ENCODE assay signal across 24 cellular contexts in the genomic region with DNA sequence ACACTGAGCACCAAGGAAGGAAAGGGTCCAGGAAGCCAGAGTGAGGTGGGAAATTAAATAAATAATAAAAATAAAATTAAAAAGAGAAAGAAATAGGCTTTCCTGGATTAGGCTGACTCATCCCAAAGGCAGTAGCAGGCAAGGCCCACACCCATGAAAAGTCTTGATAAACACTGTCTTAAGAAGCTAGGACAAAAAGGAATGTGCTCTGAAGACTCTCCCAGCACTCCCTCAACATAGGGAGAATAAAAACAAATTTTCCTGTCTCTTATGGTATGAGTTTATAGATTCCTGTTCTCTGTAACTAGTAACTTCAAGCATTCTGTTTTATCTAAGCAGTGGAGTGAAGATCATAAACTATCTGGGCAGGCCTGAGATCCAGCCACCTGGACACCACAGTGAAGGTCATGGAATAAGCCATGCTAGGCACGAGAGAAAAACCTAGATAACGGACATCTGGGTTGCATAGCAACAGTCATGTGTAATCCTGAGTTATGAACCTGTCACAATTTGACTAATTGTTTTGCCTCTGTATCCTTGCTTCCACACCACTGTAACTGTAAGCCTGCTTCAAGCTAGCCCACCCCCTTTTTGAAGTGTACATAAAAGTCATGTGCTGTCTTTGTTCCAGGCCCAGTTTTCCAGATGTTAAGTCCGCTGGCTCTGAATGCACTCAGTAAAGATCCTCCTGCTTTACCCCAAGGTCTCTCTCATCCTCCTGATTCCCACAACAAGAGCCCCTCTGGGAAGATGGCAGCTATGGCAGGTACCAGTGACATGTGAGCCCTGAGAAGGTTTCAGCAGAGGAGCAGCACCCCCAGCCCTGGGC.
A peak's percentile ranks its signal among the peaks of the same experiment; 100 is the strongest.
DNase-seq lines count a peak whose midpoint lies in the region; ATAC-seq and TF ChIP-seq lines count a peak whose summit lies in the region.
"Had no signal": no experiment of that assay in that cellular context is flagged by ENCODE, and none has a peak within 500 bp of the region (broad histone marks: within the 10 kb centered on the region; RNA-seq: fewer than 3 reads in every experiment).

No MANE protein-coding gene starts in this region.

- H3K27me3 Mint-ChIP-seq in activated T-cell treated with anti-CD3 and anti-CD28 coated beads, Interleukin-2, amount 50 U/mL, for 24 hours, result peaks cover 7% of the 10 kb centered on the region
- H3K27me3 Mint-ChIP-seq in progenitor cell of endocrine pancreas, result no peaks in the 10 kb centered on the region

- H3K36me3 ChIP-seq in stomach (no peaks in the 10 kb centered on the region), SK-N-SH (replicated peaks in 1 of 2; ENCODE audit: control insufficient read depth in 1 of 2, insufficient read depth in 2 of 2, low read length in 1 of 2) (no peaks in the 10 kb centered on the region)
- H3K36me3 ChIP-seq: esophagus muscularis mucosa, spleen, upper lobe of left lung had no signal

- peak; percentile 7 for DNase-seq in activated T-cell treated with anti-CD3 and anti-CD28 coated beads, Interleukin-2, amount 50 U/mL, for 24 hours
- DNase-seq in activated T-cell treated with anti-CD3 and anti-CD28 coated beads for 4 hours (no peak), RWPE1 (ENCODE audit: low spot score) (no peak), stomach (peak; percentile 18), GM10248 (ENCODE audit: extremely low spot score) (no peak), progenitor cell of endocrine pancreas (ENCODE audit: low spot score, unreplicated experiment) (no peak), SK-N-SH (no peak)
- DNase-seq: activated B cell treated with CpG ODN at 0.5 μM for 24 hours; activated naive CD4-positive, alpha-beta T cell treated with Interleukin-2 at 50 U/mL for 16 hours; activated T-cell treated with anti-CD3 and anti-CD28 coated beads, Interleukin-2, amount 50 U/mL, for 1 hour; caudate nucleus; DMS79; kidney glomerular epithelial cell; NCI-H1417 treated with DMSO at 0.1 percent for 48 hours; NCI-H524 treated with DMSO at 0.1 percent for 48 hours; nucleus accumbens; stimulated activated CD4-positive, alpha-beta T cell treated with anti-CD3 and anti-CD28 coated beads, Interleukin-4, amount 100 ng/mL, for 4 hours had no signal

- no peaks in the 10 kb centered on the region for H4K20me1 ChIP-seq in SK-N-SH (ENCODE audit: insufficient read depth)

- H3K9me3 Mint-ChIP-seq in activated T-cell treated with anti-CD3 and anti-CD28 coated beads, Interleukin-2, amount 50 U/mL, for 24 hours, result peaks cover 15% of the 10 kb centered on the region
- peaks cover 14% of the 10 kb centered on the region for H3K9me3 Mint-ChIP-seq in progenitor cell of endocrine pancreas (ENCODE audit: low read depth)

- POLR2A ChIA-PET in RWPE1 (lab: Yijun Ruan, JAX; ENCODE audit: low non-redundant PET), result no interaction called here
- POLR2A ChIA-PET in GM10248 (lab: Yijun Ruan, JAX), result no interaction called here
- POLR2A ChIA-PET in SK-N-SH (lab: Yijun Ruan, JAX), result no interaction called here

- H3K4me3 ChIP-seq in stomach, result no peak overlapping the region
- no peak overlapping the region for H3K4me3 ChIP-seq in SK-N-SH (ENCODE audit: low read depth in 2 of 2, low read length in 1 of 2)
- H3K4me3 ChIP-seq: esophagus muscularis mucosa, spleen, upper lobe of left lung had no signal

- H3K36me3 Mint-ChIP-seq in activated T-cell treated with anti-CD3 and anti-CD28 coated beads, Interleukin-2, amount 50 U/mL, for 24 hours (ENCODE audit: low read depth), result peaks cover 12% of the 10 kb centered on the region
- peaks cover 2% of the 10 kb centered on the region for H3K36me3 Mint-ChIP-seq in progenitor cell of endocrine pancreas (ENCODE audit: insufficient read depth)

- H3K9me2 ChIP-seq in SK-N-SH, result no peaks in the 10 kb centered on the region

- no peak overlapping the region for H3K4me3 Mint-ChIP-seq in activated T-cell treated with anti-CD3 and anti-CD28 coated beads, Interleukin-2, amount 50 U/mL, for 24 hours
- H3K4me3 Mint-ChIP-seq in progenitor cell of endocrine pancreas (ENCODE audit: low read depth), result no peak overlapping the region
- H3K4me3 Mint-ChIP-seq: activated B cell treated with CpG ODN at 0.5 μM for 24 hours; activated CD8-positive, alpha-beta T cell treated with anti-CD3 and anti-CD28 coated beads, Interleukin-2, amount 10 ng/mL, durations not matched to agents 7 days and 5 days; memory B cell had no signal

- H3K4me1 ChIP-seq in stomach (peaks cover 0 to 3% (median 0%) of the 10 kb centered on the region in 4 donors), SK-N-SH (ENCODE audit: control insufficient read depth in 1 of 2, insufficient read depth in 2 of 2, low read depth in 1 of 2, low read length in 1 of 2) (no peaks in the 10 kb centered on the region; a peak in 1 of 4 replicates)

- H3K27ac ChIP-seq in RWPE1, result peak overlapping the region; percentile 72
- H3K27ac ChIP-seq in stomach, result no peak overlapping the region
- no peak overlapping the region for H3K27ac ChIP-seq in SK-N-SH (ENCODE audit: low read depth in 2 of 2, low read length in 1 of 2)
- H3K27ac ChIP-seq: esophagus muscularis mucosa, HL-60, spleen, upper lobe of left lung had no signal

- H3K27me3 ChIP-seq in stomach (no peaks in the 10 kb centered on the region), SK-N-SH (ENCODE audit: insufficient read depth) (no peaks in the 10 kb centered on the region)
- H3K27me3 ChIP-seq: esophagus muscularis mucosa, spleen, upper lobe of left lung had no signal

- no peak overlapping the region for H3K9ac ChIP-seq in SK-N-SH

- H2AFZ ChIP-seq in SK-N-SH (ENCODE audit: low read depth), result no peak overlapping the region

- CTCF ChIA-PET in RWPE1 (lab: Yijun Ruan, JAX) (no interaction called here), GM10248 (lab: Yijun Ruan, JAX) (no interaction called here), SK-N-SH (lab: Yijun Ruan, JAX) (interaction anchor here (1.2 kb wide), 1 partner anchor 17 kb away, joined by 3 read pairs; no protein-coding TSS in a partner anchor)

- H3K9me3 ChIP-seq in stomach (peaks cover 18 to 35% (median 29%) of the 10 kb centered on the region in 4 donors), SK-N-SH (no peaks in the 10 kb centered on the region)

- no peaks in the 10 kb centered on the region for H3K4me1 Mint-ChIP-seq in activated T-cell treated with anti-CD3 and anti-CD28 coated beads, Interleukin-2, amount 50 U/mL, for 24 hours (ENCODE audit: low read depth)
- H3K4me1 Mint-ChIP-seq in progenitor cell of endocrine pancreas (ENCODE audit: low read depth), result no peaks in the 10 kb centered on the region
- H3K4me1 Mint-ChIP-seq: activated B cell treated with CpG ODN at 0.5 μM for 24 hours, memory B cell had no signal

- no peak for TF ChIP-seq RAD21 in SK-N-SH (IDR thresholded peaks at IDR 0.05; ENCODE audit: low read length)

- H3K27ac Mint-ChIP-seq in activated T-cell treated with anti-CD3 and anti-CD28 coated beads, Interleukin-2, amount 50 U/mL, for 24 hours, result no peak overlapping the region
- no peak overlapping the region for H3K27ac Mint-ChIP-seq in progenitor cell of endocrine pancreas
- H3K27ac Mint-ChIP-seq: activated B cell treated with CpG ODN at 0.5 μM for 24 hours; activated CD8-positive, alpha-beta T cell treated with anti-CD3 and anti-CD28 coated beads, Interleukin-2, amount 10 ng/mL, durations not matched to agents 7 days and 5 days; memory B cell had no signal

- TF ChIP-seq EP300 in stomach (IDR thresholded peaks at IDR 0.05), result no peak
- TF ChIP-seq EP300 in SK-N-SH (IDR thresholded peaks at IDR 0.05; ENCODE audit: borderline replicate concordance in 1 of 2, low read depth in 1 of 2, low read length in 1 of 2), result no peak

- no peaks in the 10 kb centered on the region for H3K79me2 ChIP-seq in SK-N-SH (ENCODE audit: insufficient read depth)

- H3K4me2 ChIP-seq in SK-N-SH, result no peak overlapping the region

- peak; percentile 69 for ATAC-seq in esophagus mucosa
- ATAC-seq: activated CD8-positive, alpha-beta T cell treated with anti-CD3 and anti-CD28 coated beads, Interleukin-2, amount 10 ng/mL, durations not matched to agents 7 days and 5 days had no signal

- TF ChIP-seq CTCF in RWPE1 (conservative IDR thresholded peaks at IDR 0.05; ENCODE audit: low read depth) (no peak), stomach (IDR thresholded peaks at IDR 0.05) (no peak), GM10248 (IDR thresholded peaks at IDR 0.05; ENCODE audit: control extremely low read depth, extremely low read depth, low read depth, missing control alignments) (no peak), progenitor cell of endocrine pancreas (IDR thresholded peaks at IDR 0.05; ENCODE audit: unreplicated experiment) (no peak), SK-N-SH (IDR thresholded peaks at IDR 0.05) (no peak)

- WGBS in stomach, 5 donors, result 74 to 95% (median 87%) methylated on average over 3 of the region's 3 CpGs
- 43% methylated on average over 3 of the region's 3 CpGs for WGBS in SK-N-SH (ENCODE audit: low lambda C conversion rate)

- no peak for TF ChIP-seq POLR2A in stomach (IDR thresholded peaks at IDR 0.05)

- intact Hi-C loops in stomach (cut with DNase I; ENCODE audit: low total_unique reads), result no loop called here

- no peaks in the 10 kb centered on the region for H3F3A ChIP-seq in SK-N-SH (replicated peaks; ENCODE audit: insufficient read depth)

TF ChIP-seq in SK-N-SH, 30 proteins besides CTCF, POLR2A, EP300 and RAD21 (continues in another document):
- TF ChIP-seq RFX5 (IDR thresholded peaks at IDR 0.05; ENCODE audit: low read length) (no peak), TEAD4 (IDR thresholded peaks at IDR 0.05; ENCODE audit: borderline replicate concordance, insufficient read depth) (no peak), RXRA (IDR thresholded peaks at IDR 0.05; ENCODE audit: borderline replicate concordance, low read depth) (no peak), GABPA (IDR thresholded peaks at IDR 0.05; ENCODE audit: low read depth) (no peak), MXI1 (IDR thresholded peaks at IDR 0.05; ENCODE audit: low read depth, low read length) (no peak), GATA2 (CRISPR knock-in tag; IDR thresholded peaks at IDR 0.05) (no peak), MAX (IDR thresholded peaks at IDR 0.05; ENCODE audit: low read depth) (no peak), YY1 (IDR thresholded peaks at IDR 0.05; ENCODE audit: low read depth) (no peak), TCF12 (IDR thresholded peaks at IDR 0.05) (no peak)
- TF ChIP-seq, protein P1, sequence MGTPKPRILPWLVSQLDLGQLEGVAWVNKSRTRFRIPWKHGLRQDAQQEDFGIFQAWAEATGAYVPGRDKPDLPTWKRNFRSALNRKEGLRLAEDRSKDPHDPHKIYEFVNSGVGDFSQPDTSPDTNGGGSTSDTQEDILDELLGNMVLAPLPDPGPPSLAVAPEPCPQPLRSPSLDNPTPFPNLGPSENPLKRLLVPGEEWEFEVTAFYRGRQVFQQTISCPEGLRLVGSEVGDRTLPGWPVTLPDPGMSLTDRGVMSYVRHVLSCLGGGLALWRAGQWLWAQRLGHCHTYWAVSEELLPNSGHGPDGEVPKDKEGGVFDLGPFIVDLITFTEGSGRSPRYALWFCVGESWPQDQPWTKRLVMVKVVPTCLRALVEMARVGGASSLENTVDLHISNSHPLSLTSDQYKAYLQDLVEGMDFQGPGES (IDR thresholded peaks at IDR 0.05; ENCODE audit: low read depth, low read length), result no peak

Comparison
In these comparisons a context has a peak if more than half of its experiments do, and no peak if none do; other contexts are left out.
1. DNase-seq: peak in activated T-cell treated with anti-CD3 and anti-CD28 coated beads, Interleukin-2, amount 50 U/mL, for 24 hours (single experiment) and stomach (single experiment); none in activated T-cell treated with anti-CD3 and anti-CD28 coated beads for 4 hours (single experiment), RWPE1 (single experiment), GM10248 (single experiment), progenitor cell of endocrine pancreas (single experiment) and SK-N-SH (single experiment).